11 cellular contexts compared by ENCODE assay signal in the genomic region with DNA sequence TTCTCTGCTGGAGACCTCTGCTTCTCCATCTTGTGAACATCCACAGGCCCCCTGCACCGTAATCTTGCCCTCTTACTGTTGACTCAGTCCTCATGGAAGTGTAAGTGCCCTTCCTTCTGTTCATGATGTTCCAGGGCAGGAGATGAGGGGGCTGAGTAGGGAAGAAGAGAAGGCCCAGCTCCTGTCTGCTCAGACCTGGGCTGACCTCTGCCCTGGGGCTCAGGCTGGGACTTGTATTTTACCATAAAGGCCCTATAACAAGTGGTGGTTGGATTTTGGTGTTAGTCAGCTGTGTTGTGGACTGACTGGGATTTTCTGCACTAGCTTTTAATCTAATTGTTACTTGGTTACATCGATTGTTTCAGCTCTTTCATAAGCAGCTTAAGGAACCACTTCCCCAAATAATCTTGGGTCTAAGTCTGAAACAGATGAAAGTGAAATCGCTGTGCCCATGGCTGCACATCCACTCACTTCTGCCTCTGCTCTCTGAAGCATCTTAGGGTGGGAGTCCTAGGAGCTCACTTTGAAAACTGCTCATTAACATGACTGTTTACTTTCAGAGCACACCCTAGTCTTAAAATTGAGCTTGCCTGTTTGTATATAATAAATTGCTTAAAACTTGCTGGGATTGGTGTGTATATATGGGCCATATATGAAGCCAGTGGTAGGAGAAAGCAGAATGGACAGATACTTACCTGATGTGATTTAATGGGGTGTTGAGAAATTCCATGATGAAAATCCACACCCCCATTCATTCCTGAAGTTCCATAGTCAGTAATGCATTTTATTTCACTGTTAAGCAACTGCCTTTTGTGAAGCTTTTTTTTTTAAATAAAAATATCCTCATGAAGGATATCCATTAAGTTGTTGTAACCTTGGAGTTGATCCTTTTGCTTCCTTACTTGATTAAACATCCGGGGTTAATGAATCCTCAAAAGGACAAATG. TPM values are rescaled to one million over a fixed set of nuclear protein-coding genes. Genes with fewer than 3 reads are reported as not detected.
DNase-seq lines count a peak whose midpoint lies in the region; ATAC-seq, FAIRE-seq and TF ChIP-seq lines count a peak whose summit lies in the region.
"Had no signal": no experiment of that assay in that cellular context is flagged by ENCODE, and none has a peak within 500 bp of the region (broad histone marks: within the 10 kb centered on the region; RNA-seq: fewer than 3 reads in every experiment).

No MANE protein-coding gene starts in this region.

- DNase-seq in trophoblast cell (no peak), glomerular visceral epithelial cell (ENCODE audit: extremely low spot score) (no peak), H54 (ENCODE audit: insufficient read length, low spot score) (no peak), mesenchymal stem cell (no peak), COLO668 (lab: John Stamatoyannopoulos, UW; ENCODE audit: unreplicated experiment) (no peak)
- DNase-seq: activated CD4-positive, alpha-beta T cell treated with anti-CD3 and anti-CD28 coated beads for 48 hours; anterior cingulate cortex had no signal

- H2BK5ac ChIP-seq in trophoblast cell (ENCODE audit: low read depth, low read length, poor library complexity) (no peak overlapping the region), mesenchymal stem cell (ENCODE audit: low read depth, low read length, poor library complexity, severe bottlenecking) (no peak overlapping the region)

- H3K14ac ChIP-seq in trophoblast cell (ENCODE audit: low read length) (no peak overlapping the region), mesenchymal stem cell (ENCODE audit: low read length in 2 of 2) (no peak overlapping the region)

- H2BK12ac ChIP-seq in trophoblast cell (ENCODE audit: low read length) = no peak overlapping the region
- H2BK12ac ChIP-seq in mesenchymal stem cell (ENCODE audit: low read length in 2 of 2) = no peak overlapping the region

- peak; percentile 83 for ATAC-seq in GM19025 (IDR thresholded peaks at IDR 0.05; ENCODE audit: low read depth, unreplicated experiment)
- ATAC-seq in HG02763 (IDR thresholded peaks at IDR 0.05; ENCODE audit: unreplicated experiment) = peak; percentile 87
- ATAC-seq in HG03571 (IDR thresholded peaks at IDR 0.05; ENCODE audit: unreplicated experiment) = peak; percentile 90

- H3K9ac ChIP-seq in trophoblast cell (ENCODE audit: low read length) (no peak overlapping the region), mesenchymal stem cell (ENCODE audit: low read length) (no peak overlapping the region)

- H3K4ac ChIP-seq in trophoblast cell (ENCODE audit: low read depth, low read length) (no peak overlapping the region), mesenchymal stem cell (ENCODE audit: low read depth in 1 of 2, low read length in 2 of 2) (no peak overlapping the region)

- H3K4me3 ChIP-seq in trophoblast cell (ENCODE audit: low read depth, low read length) = no peak overlapping the region
- no peak overlapping the region for H3K4me3 ChIP-seq in mesenchymal stem cell (ENCODE audit: insufficient read depth in 1 of 2, low read depth in 1 of 2, low read length in 2 of 2)
- H3K4me3 ChIP-seq: lung had no signal

- H3K9me3 ChIP-seq in trophoblast cell (ENCODE audit: insufficient read depth, low read depth, low read length) (no peaks in the 10 kb centered on the region), mesenchymal stem cell (ENCODE audit: control insufficient read depth, low read length) (peaks cover 5% of the 10 kb centered on the region)

- no peak for TF ChIP-seq POLR2A in H54 (IDR thresholded peaks at IDR 0.05; ENCODE audit: low read depth, low read length)

- H3K27me3 ChIP-seq in trophoblast cell (ENCODE audit: insufficient read depth, low read length) (no peaks in the 10 kb centered on the region), mesenchymal stem cell (ENCODE audit: control insufficient read depth in 1 of 2, insufficient read depth in 1 of 2, low read length in 2 of 2) (no peaks in the 10 kb centered on the region)

- H3K4me2 ChIP-seq in trophoblast cell (ENCODE audit: low read length) (no peak overlapping the region), mesenchymal stem cell (ENCODE audit: low read length, poor library complexity, severe bottlenecking) (no peak overlapping the region)

- no peak overlapping the region for H2AK5ac ChIP-seq in trophoblast cell (ENCODE audit: low read length)
- no peak overlapping the region for H2AK5ac ChIP-seq in mesenchymal stem cell (ENCODE audit: low read length, severe bottlenecking)

- H4K91ac ChIP-seq in trophoblast cell (ENCODE audit: low read depth, low read length) (no peak overlapping the region), mesenchymal stem cell (ENCODE audit: low read length) (no peak overlapping the region)

- WGBS in trophoblast cell (ENCODE audit: extremely low coverage, insufficient coverage, insufficient read length) = no CpG with 5 or more reads among the region's 4 CpGs
- 85% methylated on average over 4 of the region's 4 CpGs for WGBS in mesenchymal stem cell

- H3K27ac ChIP-seq in trophoblast cell (ENCODE audit: low read depth, low read length) (no peak overlapping the region), mesenchymal stem cell (ENCODE audit: low read length, poor library complexity, severe bottlenecking) (no peak overlapping the region)

- H3K23ac ChIP-seq in trophoblast cell (ENCODE audit: low read length) (no peak overlapping the region), mesenchymal stem cell (ENCODE audit: low read length in 2 of 2) (no peak overlapping the region)

- H3K4me1 ChIP-seq in trophoblast cell (ENCODE audit: control insufficient read depth in 1 of 2, insufficient read depth in 2 of 2, low read length in 2 of 2) (no peaks in the 10 kb centered on the region), mesenchymal stem cell (ENCODE audit: control insufficient read depth, insufficient read depth, low read depth, low read length) (no peaks in the 10 kb centered on the region)

- H2BK15ac ChIP-seq in mesenchymal stem cell (ENCODE audit: low read depth, poor library complexity, severe bottlenecking) = no peak overlapping the region

- H3K36me3 ChIP-seq in trophoblast cell (ENCODE audit: control insufficient read depth in 1 of 2, insufficient read depth in 2 of 2, low read length in 2 of 2) (no peaks in the 10 kb centered on the region), mesenchymal stem cell (ENCODE audit: control insufficient read depth in 1 of 2, insufficient read depth in 2 of 2, low read depth in 1 of 2, low read length in 2 of 2) (peaks cover 0 to 21% of the 10 kb centered on the region in 2 experiments)

- no peak overlapping the region for H2AFZ ChIP-seq in trophoblast cell (ENCODE audit: insufficient read depth, low read length, poor library complexity)
- no peak overlapping the region for H2AFZ ChIP-seq in mesenchymal stem cell (ENCODE audit: low read depth, low read length)

- FAIRE-seq in H54 (lab: Jason Lieb, UNC) = no peak

- H3K79me1 ChIP-seq in trophoblast cell (ENCODE audit: low read length) (no peaks in the 10 kb centered on the region), mesenchymal stem cell (replicated peaks; ENCODE audit: low read length, poor library complexity, severe bottlenecking) (no peaks in the 10 kb centered on the region)

- no peaks in the 10 kb centered on the region for H3K79me2 ChIP-seq in trophoblast cell (ENCODE audit: control insufficient read depth, insufficient read depth, low read length, poor library complexity)

- H4K8ac ChIP-seq in trophoblast cell (ENCODE audit: low read depth, low read length) (no peak overlapping the region), mesenchymal stem cell (ENCODE audit: low read length) (no peak overlapping the region)

- H2BK120ac ChIP-seq in trophoblast cell (ENCODE audit: insufficient read depth, low read length, poor library complexity) (no peak overlapping the region), mesenchymal stem cell (ENCODE audit: low read depth, low read length) (no peak overlapping the region)

- peak overlapping the region; percentile 54 for H4K12ac ChIP-seq in trophoblast cell (ENCODE audit: low read depth, low read length)

- no peak overlapping the region for H3K18ac ChIP-seq in trophoblast cell (ENCODE audit: low read length)
- H3K18ac ChIP-seq in mesenchymal stem cell (ENCODE audit: low read depth in 1 of 2, low read length in 2 of 2) = no peak overlapping the region

RNA-seq across cellular contexts. Expression of a gene that starts 17.7 kb away (rescaled TPM):
- polyA plus RNA-seq in trophoblast cell (2013) = not detected in 2 replicates
- polyA plus RNA-seq in mesenchymal stem cell (2013, experiment 1 of 2) = not detected
- not detected for polyA plus RNA-seq in mesenchymal stem cell (2013, experiment 2 of 2)
- polyA plus RNA-seq: lung had no signal

RNA-seq across cellular contexts. Expression of a gene that starts 42.3 kb away (rescaled TPM):
- polyA plus RNA-seq in trophoblast cell (2013) = 29.0 and 30.6 TPM in 2 replicates
- 29.9 TPM for polyA plus RNA-seq in mesenchymal stem cell (2013, experiment 1 of 2)
- polyA plus RNA-seq in mesenchymal stem cell (2013, experiment 2 of 2) = 31.4 TPM

RNA-seq across cellular contexts. Expression of a gene that starts 50.5 kb away (rescaled TPM):
- 29.0 and 34.9 TPM in 2 replicates for polyA plus RNA-seq in trophoblast cell (2013)
- 51.4 TPM for polyA plus RNA-seq in mesenchymal stem cell (2013, experiment 1 of 2)
- 54.8 TPM for polyA plus RNA-seq in mesenchymal stem cell (2013, experiment 2 of 2)
